ENCODE assay signal across 8 cellular contexts in the genomic region with DNA sequence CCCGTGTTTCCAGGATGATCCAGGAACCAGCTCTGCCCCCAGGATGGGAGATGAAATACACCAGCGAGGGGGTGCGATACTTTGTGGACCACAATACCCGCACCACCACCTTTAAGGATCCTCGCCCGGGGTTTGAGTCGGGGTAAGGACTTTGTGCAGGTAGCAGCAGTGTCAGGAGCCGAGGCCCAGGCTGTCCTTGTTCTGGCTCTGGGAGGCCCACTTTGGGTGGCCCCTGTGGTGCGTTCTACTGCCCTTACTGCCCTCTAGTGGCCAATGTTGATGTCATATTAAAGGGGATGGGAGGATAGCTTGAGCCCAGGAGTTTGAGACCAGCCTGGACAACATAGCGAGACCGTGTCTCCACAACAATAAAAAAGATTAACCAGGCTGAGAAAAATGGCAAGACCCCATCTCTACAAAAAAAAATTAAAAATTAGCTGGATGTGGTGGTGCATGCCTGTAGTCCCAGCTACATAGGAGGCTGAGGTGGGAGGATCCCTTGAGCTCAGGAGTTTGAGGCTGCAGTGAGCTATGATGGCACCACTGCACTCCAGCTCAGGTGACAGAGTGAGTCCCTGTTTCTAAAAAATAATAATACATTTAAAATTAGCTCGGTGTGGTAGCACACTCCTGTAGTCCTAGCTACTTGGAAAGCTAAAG. TPM values are rescaled to one million over a fixed set of nuclear protein-coding genes. Genes with fewer than 3 reads are reported as not detected.
A peak's percentile ranks its signal among the peaks of the same experiment; 100 is the strongest.
DNase-seq lines count a peak whose midpoint lies in the region; ATAC-seq and TF ChIP-seq lines count a peak whose summit lies in the region.

No MANE protein-coding gene starts in this region.

- H3K27ac Mint-ChIP-seq in activated naive CD4-positive, alpha-beta T cell treated with anti-CD3 and anti-CD28 coated beads, Interleukin-2, amount 10 ng/mL, durations not matched to agents 7 days and 5 days = no peak overlapping the region

- H4K20me1 ChIP-seq in HCT116 (ENCODE audit: insufficient read depth) = no peaks in the 10 kb centered on the region

- H2AFZ ChIP-seq in HCT116 (ENCODE audit: low read depth, low read length, poor library complexity, severe bottlenecking) = no peak overlapping the region

- H3K4me3 ChIP-seq in HCT116 (replicated peaks in 1 of 2; ENCODE audit: low read depth in 1 of 2, low read length in 2 of 2) = no peak overlapping the region
- H3K4me3 ChIP-seq in Peyer's patch = no peak overlapping the region

- TF ChIP-seq CTCF in HCT116 (IDR thresholded peaks at IDR 0.05 in 2 of 3, conservative IDR thresholded peaks at IDR 0.05 in 1 of 3; ENCODE audit: borderline replicate concordance in 1 of 3, insufficient read depth in 1 of 3, low read depth in 2 of 3, low read length in 2 of 3) = peak; percentile 64 to 76 (median 69)
- peak; percentile 43 to 76 (median 70) for TF ChIP-seq CTCF in Peyer's patch (IDR thresholded peaks at IDR 0.05)

- H3K27me3 ChIP-seq in HCT116 (ENCODE audit: insufficient read depth, low read length) (no peaks in the 10 kb centered on the region), Peyer's patch (no peaks in the 10 kb centered on the region)

- no peaks in the 10 kb centered on the region for H3K27me3 Mint-ChIP-seq in activated naive CD4-positive, alpha-beta T cell treated with anti-CD3 and anti-CD28 coated beads, Interleukin-2, amount 10 ng/mL, durations not matched to agents 7 days and 5 days

- peaks cover 26% of the 10 kb centered on the region for H3K36me3 Mint-ChIP-seq in activated naive CD4-positive, alpha-beta T cell treated with anti-CD3 and anti-CD28 coated beads, Interleukin-2, amount 10 ng/mL, durations not matched to agents 7 days and 5 days

- CTCF ChIA-PET in HCT116 (lab: Charles Lee) = interaction anchor here (0.6 to 1.7 kb wide), 14 partner anchors 10 to 393 kb away, joined by 3 to 15 read pairs (median 4); partner anchors contain the start of gene NOB1
- CTCF ChIA-PET in activated naive CD4-positive, alpha-beta T cell treated with anti-CD3 and anti-CD28 coated beads, Interleukin-2, amount 10 ng/mL, durations not matched to agents 7 days and 5 days (lab: Charles Lee) = interaction anchor here (0.6 to 4.2 kb wide), 21 partner anchors 7 to 534 kb away, joined by 3 to 29 read pairs (median 4); no protein-coding TSS in a partner anchor

- RAD21 ChIA-PET in HCT116 (lab: Charles Lee; ENCODE audit: low non-redundant PET in 1 of 2, low total read pairs in 2 of 2, uncharacterized antibody in 2 of 2, unreplicated experiment in 2 of 2) = no interaction called here

- no peak overlapping the region for H3K4me2 ChIP-seq in HCT116 (ENCODE audit: low read length)

- H3K79me2 ChIP-seq in HCT116 (ENCODE audit: insufficient read depth, low read length) = no peaks in the 10 kb centered on the region

- no peaks in the 10 kb centered on the region for H3K4me1 ChIP-seq in HCT116 (ENCODE audit: control insufficient read depth in 1 of 2, insufficient read depth in 2 of 2, low read length in 2 of 2)
- no peaks in the 10 kb centered on the region for H3K4me1 ChIP-seq in Peyer's patch

- peak; percentile 28 for DNase-seq in COR-L47 (lab: John Stamatoyannopoulos, UW)
- peak; percentile 40 for DNase-seq in HCT116 (ENCODE audit: low read depth, low spot score)
- peak in 2 of 3 donors; percentile 40 to 69 for DNase-seq in Peyer's patch
- peak; percentile 61 for DNase-seq in activated naive CD4-positive, alpha-beta T cell treated with anti-CD3 and anti-CD28 coated beads, Interleukin-2, amount 10 ng/mL, durations not matched to agents 7 days and 5 days
- peak in 34 of 42 donors; percentile 16 to 83 (median 51) for DNase-seq in head of caudate nucleus
- DNase-seq in posterior cingulate gyrus = peak in 6 of 10 donors; percentile 33 to 88 (median 50)
- no peak for DNase-seq in NCI-H2171 (lab: John Stamatoyannopoulos, UW)

- H3K4me1 Mint-ChIP-seq in activated naive CD4-positive, alpha-beta T cell treated with anti-CD3 and anti-CD28 coated beads, Interleukin-2, amount 10 ng/mL, durations not matched to agents 7 days and 5 days = no peaks in the 10 kb centered on the region

- POLR2A ChIA-PET in HCT116 (lab: Charles Lee) = no interaction called here

- H3K9ac ChIP-seq in HCT116 (ENCODE audit: low read length) = no peak overlapping the region

- no TSS peak for BruUV-seq in HCT116 (replicated peaks; lab: Mats Ljungman, UMichigan)

- peaks cover 4 to 6% of the 10 kb centered on the region in 2 experiments; a peak in 2 of 4 replicates for H3K36me3 ChIP-seq in HCT116 (ENCODE audit: control insufficient read depth in 1 of 2, insufficient read depth in 2 of 2, low read length in 2 of 2)
- H3K36me3 ChIP-seq in Peyer's patch = peaks cover 0 to 59% (median 0%) of the 10 kb centered on the region in 3 donors

- intact Hi-C loops in HCT116 (cut with micrococcal nuclease) (loop anchor here (1.0 kb wide), 2 partner anchors 134 to 221 kb away; no protein-coding TSS in a partner anchor), head of caudate nucleus (cut with DNase I) (loop anchor here (5.0 kb wide), 1 partner anchor 33 kb away; no protein-coding TSS in a partner anchor), posterior cingulate gyrus (cut with DNase I) (loop anchor here (5.0 kb wide), 1 partner anchor 38 kb away; no protein-coding TSS in a partner anchor)

- TF ChIP-seq POLR2A in HCT116 (IDR thresholded peaks at IDR 0.05; ENCODE audit: borderline replicate concordance, extremely low read depth, insufficient read depth, insufficient read length) (no peak), Peyer's patch (IDR thresholded peaks at IDR 0.05) (no peak)

- no peak overlapping the region for H3K4me3 Mint-ChIP-seq in activated naive CD4-positive, alpha-beta T cell treated with anti-CD3 and anti-CD28 coated beads, Interleukin-2, amount 10 ng/mL, durations not matched to agents 7 days and 5 days

- peak; percentile 78 for TF ChIP-seq RAD21 in HCT116 (IDR thresholded peaks at IDR 0.05; ENCODE audit: low read depth)

- ATAC-seq in HCT116 (peak; percentile 96), GM18498 (IDR thresholded peaks at IDR 0.05; ENCODE audit: unreplicated experiment) (no peak)

- no peaks in the 10 kb centered on the region for H3K9me3 ChIP-seq in HCT116 (ENCODE audit: control insufficient read depth in 1 of 2, insufficient read depth in 1 of 2, low read depth in 1 of 2, low read length in 2 of 2)
- no peaks in the 10 kb centered on the region for H3K9me3 ChIP-seq in Peyer's patch

- H3K27ac ChIP-seq in HCT116 (ENCODE audit: low read depth, low read length) (no peak overlapping the region), Peyer's patch (no peak overlapping the region)

- H3K9me2 ChIP-seq in HCT116 (ENCODE audit: insufficient read depth) = no peaks in the 10 kb centered on the region

- H3K9me3 Mint-ChIP-seq in activated naive CD4-positive, alpha-beta T cell treated with anti-CD3 and anti-CD28 coated beads, Interleukin-2, amount 10 ng/mL, durations not matched to agents 7 days and 5 days = no peaks in the 10 kb centered on the region

TF ChIP-seq in HCT116, 20 proteins besides CTCF, POLR2A, EP300 and RAD21:
- TF ChIP-seq EZH2phosphoT487 (IDR thresholded peaks at IDR 0.05; ENCODE audit: borderline replicate concordance) = no peak
- no peak for TF ChIP-seq TCF7L2 (IDR thresholded peaks at IDR 0.05; ENCODE audit: borderline replicate concordance, extremely low read depth, insufficient read depth, insufficient read length)
- TF ChIP-seq POLR2AphosphoS5 (IDR thresholded peaks at IDR 0.05; ENCODE audit: low read depth, low read length) = no peak
- TF ChIP-seq SIN3A (IDR thresholded peaks at IDR 0.05; ENCODE audit: low read depth) = no peak
- no peak for TF ChIP-seq ZNF274 (IDR thresholded peaks at IDR 0.05; ENCODE audit: low read depth, low read length)
- no peak for TF ChIP-seq FOSL1 (IDR thresholded peaks at IDR 0.05; ENCODE audit: low read depth)

RNA-seq across cellular contexts. Expression of gene CLEC18A, which starts 20.9 kb away (rescaled TPM):
- total RNA-seq in HCT116 (2021; ENCODE audit: unreplicated experiment) (1.0 TPM), Peyer's patch (1 to 10 TPM in 3 of 4 donors, under 1 TPM in 1; 0.83 to 9.9 (median 4.9) TPM)
- polyA plus RNA-seq in HCT116 (2012) = 0.30 and 0.38 TPM in 2 replicates
